In the genomic region with DNA sequence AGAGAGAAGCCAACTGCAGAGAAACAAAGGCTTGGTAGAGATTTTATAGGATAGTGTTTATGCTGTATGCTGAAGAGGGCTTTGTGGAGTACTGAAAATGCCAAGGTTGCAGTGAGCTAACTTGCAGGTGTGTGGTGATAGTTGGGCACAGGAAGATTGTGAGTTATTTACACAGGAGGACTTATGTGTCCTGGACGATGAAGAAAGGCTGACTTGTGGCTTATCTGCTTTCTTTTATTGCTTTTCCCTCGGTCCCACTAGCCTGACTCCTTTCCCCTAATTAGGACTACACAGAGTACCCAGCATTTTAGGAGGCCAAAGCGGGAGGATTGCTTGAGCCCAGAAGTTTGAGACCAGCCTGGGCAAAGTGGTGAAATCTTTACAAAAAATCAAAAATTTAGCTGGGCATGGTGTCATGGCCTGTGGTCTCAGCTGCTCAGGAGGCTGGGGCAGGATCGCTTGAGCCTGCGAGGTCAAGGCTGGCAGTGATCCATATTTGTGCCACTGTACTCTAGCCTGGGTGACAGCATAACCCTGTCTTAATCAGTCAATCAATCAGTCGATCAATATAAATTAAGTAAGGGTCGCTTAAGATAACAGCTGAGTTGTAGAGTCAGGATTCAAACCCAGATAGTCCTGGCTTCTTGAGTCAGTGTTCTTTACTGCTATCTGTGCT, we compare ENCODE assay signal across 21 cellular contexts.
DNase-seq lines count a peak whose midpoint lies in the region; FAIRE-seq and TF ChIP-seq lines count a peak whose summit lies in the region.
"Had no signal": no experiment of that assay in that cellular context is flagged by ENCODE, and none has a peak within 500 bp of the region (broad histone marks: within the 10 kb centered on the region; RNA-seq: fewer than 3 reads in every experiment).

No MANE protein-coding gene starts in this region.

- peaks cover 17% of the 10 kb centered on the region for H3K4me1 Mint-ChIP-seq in MCF 10A (ENCODE audit: insufficient read depth, unreplicated experiment)
- peaks cover 6% of the 10 kb centered on the region for H3K4me1 Mint-ChIP-seq in mesothelial cell of epicardium

- H3K4me1 ChIP-seq in breast epithelium (no peaks in the 10 kb centered on the region), small intestine (ENCODE audit: control insufficient read depth in 2 of 2, insufficient read depth in 1 of 2, low read depth in 1 of 2, low read length in 1 of 2) (peaks cover 0 to 5% of the 10 kb centered on the region in 2 donors), HAP-1 (peaks cover 14% of the 10 kb centered on the region)

- peak overlapping the region; percentile 24 for H3K27ac Mint-ChIP-seq in MCF 10A (ENCODE audit: low read depth, unreplicated experiment)
- peak overlapping the region; percentile 68 for H3K27ac Mint-ChIP-seq in mesothelial cell of epicardium
- H3K27ac Mint-ChIP-seq: IgD-negative memory B cell; T-helper 1 cell treated with Interleukin-12 subunit alpha and Interleukin-12 subunit beta and Interleukin-4 antibody, amounts not matched to agents 30 μg/mL and 1 μg/mL, for 36 hours had no signal

- H3K27me3 ChIP-seq in breast epithelium (no peaks in the 10 kb centered on the region), small intestine (ENCODE audit: control insufficient read depth in 2 of 2, insufficient read depth in 2 of 2, low read length in 2 of 2) (no peaks in the 10 kb centered on the region), HAP-1 (ENCODE audit: low read depth) (no peaks in the 10 kb centered on the region)
- H3K27me3 ChIP-seq: transverse colon had no signal

- H3K36me3 Mint-ChIP-seq in MCF 10A (ENCODE audit: insufficient read depth, unreplicated experiment) (no peaks in the 10 kb centered on the region), mesothelial cell of epicardium (no peaks in the 10 kb centered on the region)
- H3K36me3 Mint-ChIP-seq: IgD-negative memory B cell had no signal

- in situ Hi-C loops in HAP-1 (cut with MboI; ENCODE audit: low sequenced_read_pairs): no loop called here

- no peak for TF ChIP-seq POLR2A in breast epithelium (IDR thresholded peaks at IDR 0.05)

- POLR2A ChIA-PET in MCF 10A (lab: Yijun Ruan, JAX): no interaction called here

- no peaks in the 10 kb centered on the region for H3K36me3 ChIP-seq in breast epithelium
- H3K36me3 ChIP-seq in small intestine (ENCODE audit: control insufficient read depth in 2 of 2, insufficient read depth in 2 of 2, low read length in 2 of 2): no peaks in the 10 kb centered on the region
- no peaks in the 10 kb centered on the region for H3K36me3 ChIP-seq in HAP-1 (replicated peaks)
- H3K36me3 ChIP-seq: transverse colon had no signal

- H3K27me3 Mint-ChIP-seq in MCF 10A (ENCODE audit: insufficient read depth, unreplicated experiment) (no peaks in the 10 kb centered on the region), mesothelial cell of epicardium (ENCODE audit: low read depth) (no peaks in the 10 kb centered on the region)
- H3K27me3 Mint-ChIP-seq: IgD-negative memory B cell had no signal

- H3K9me3 ChIP-seq in breast epithelium: no peaks in the 10 kb centered on the region
- H3K9me3 ChIP-seq in small intestine (ENCODE audit: control insufficient read depth, low read depth): no peaks in the 10 kb centered on the region
- no peaks in the 10 kb centered on the region for H3K9me3 ChIP-seq in HAP-1
- H3K9me3 ChIP-seq: transverse colon had no signal

- intact Hi-C loops in MCF 10A (cut with micrococcal nuclease): no loop called here
- intact Hi-C loops in breast epithelium (cut with DNase I; ENCODE audit: low total_unique reads): no loop called here

- DNase-seq in MCF 10A (ENCODE audit: unreplicated experiment): no peak
- no peak for DNase-seq in breast epithelium (ENCODE audit: low spot score in 2 of 2)
- DNase-seq in SK-N-DZ (ENCODE audit: low spot score): peak; percentile 16
- DNase-seq in mesothelial cell of epicardium (ENCODE audit: low spot score in 2 of 2, unreplicated experiment in 2 of 2): no peak
- DNase-seq in small intestine: peak; percentile 15
- no peak for DNase-seq in NCI-H146 (lab: John Stamatoyannopoulos, UW)
- no peak for DNase-seq in HAP-1 (ENCODE audit: low spot score in 2 of 2)
- DNase-seq in DMS114 treated with DMSO at 0.1 percent for 48 hours (lab: John Stamatoyannopoulos, UW; ENCODE audit: unreplicated experiment): no peak
- DNase-seq: activated CD8-positive, alpha-beta memory T cell treated with anti-CD3 and anti-CD28 coated beads for 24 hours; activated effector memory CD4-positive, alpha-beta T cell treated with Interleukin-2 at 50 U/mL for 16 hours; H7; islet precursor cell; NCI-H524 treated with DMSO at 0.1 percent for 48 hours; retina; SHP77 treated with DMSO at 0.1 percent for 48 hours; stimulated activated naive CD4-positive, alpha-beta T cell treated with Interleukin-2 at 50 U/mL for 16 hours; transverse colon had no signal

- H3K9me3 Mint-ChIP-seq in MCF 10A (ENCODE audit: unreplicated experiment) (no peaks in the 10 kb centered on the region), mesothelial cell of epicardium (no peaks in the 10 kb centered on the region)
- H3K9me3 Mint-ChIP-seq: IgD-negative memory B cell; neural crest cell; T-helper 1 cell treated with Interleukin-12 subunit alpha and Interleukin-12 subunit beta and Interleukin-4 antibody, amounts not matched to agents 30 μg/mL and 1 μg/mL, for 36 hours had no signal

- H3K4me3 ChIP-seq in breast epithelium: no peak overlapping the region
- no peak overlapping the region for H3K4me3 ChIP-seq in small intestine (ENCODE audit: low read depth in 1 of 2, low read length in 2 of 2)
- no peak overlapping the region for H3K4me3 ChIP-seq in HAP-1
- H3K4me3 ChIP-seq: transverse colon had no signal

- FAIRE-seq in small intestine (lab: Jason Lieb, UNC): no peak

- 37 to 70% (median 45%) methylated on average over 7 of the region's 7 CpGs for WGBS in small intestine, 3 donors

- no peak for TF ChIP-seq CTCF in MCF 10A (IDR thresholded peaks at IDR 0.05; ENCODE audit: unreplicated experiment)
- TF ChIP-seq CTCF in breast epithelium (IDR thresholded peaks at IDR 0.05): no peak
- no peak for TF ChIP-seq CTCF in mesothelial cell of epicardium (IDR thresholded peaks at IDR 0.05; ENCODE audit: unreplicated experiment)

- no peak overlapping the region for H3K27ac ChIP-seq in breast epithelium
- no peak overlapping the region for H3K27ac ChIP-seq in small intestine (ENCODE audit: low read depth in 1 of 2, low read length in 1 of 2)
- H3K27ac ChIP-seq: HL-60, transverse colon had no signal

- CTCF ChIA-PET in MCF 10A (lab: Yijun Ruan, JAX): no interaction called here

- BruUV-seq in MCF 10A (replicated peaks; lab: Mats Ljungman, UMichigan): no TSS peak

- no peak overlapping the region for H3K4me3 Mint-ChIP-seq in MCF 10A (ENCODE audit: unreplicated experiment)
- no peak overlapping the region for H3K4me3 Mint-ChIP-seq in mesothelial cell of epicardium
- H3K4me3 Mint-ChIP-seq: IgD-negative memory B cell; neural crest cell; T-helper 1 cell treated with Interleukin-12 subunit alpha and Interleukin-12 subunit beta and Interleukin-4 antibody, amounts not matched to agents 30 μg/mL and 1 μg/mL, for 36 hours had no signal

Comparison
In these comparisons a context has a peak if more than half of its experiments do, and no peak if none do; other contexts are left out.
1. DNase-seq: peak in SK-N-DZ (single experiment) and small intestine (single experiment); none in MCF 10A (single experiment), breast epithelium (0 of 2), mesothelial cell of epicardium (0 of 2), NCI-H146 (single experiment), HAP-1 (0 of 2) and DMS114 treated with DMSO at 0.1 percent for 48 hours (single experiment).